Comparison of ENCODE assay signal across 9 cellular contexts in the genomic region with DNA sequence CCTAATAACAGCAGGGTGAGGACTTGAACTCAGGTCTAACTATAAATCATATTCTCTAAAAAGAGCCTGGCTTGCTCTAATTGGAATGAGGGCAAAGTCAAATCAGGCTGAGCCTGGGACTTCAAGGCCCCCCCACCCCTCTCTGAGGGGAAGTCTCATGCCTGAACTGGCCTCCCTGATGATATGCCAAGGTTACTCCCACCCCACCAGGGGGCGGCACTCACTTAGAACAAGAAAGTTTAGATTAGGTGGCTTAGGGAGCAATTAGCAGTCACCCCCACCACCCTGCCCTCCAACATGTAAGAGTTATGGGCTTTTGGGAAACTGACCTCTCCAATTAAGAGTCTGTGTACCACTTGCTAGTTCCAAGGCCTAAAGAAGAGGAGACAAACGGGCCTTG. TPM values are rescaled to one million over a fixed set of nuclear protein-coding genes. Genes with fewer than 3 reads are reported as not detected.
DNase-seq lines count a peak whose midpoint lies in the region; ATAC-seq and TF ChIP-seq lines count a peak whose summit lies in the region.
"Had no signal": no experiment of that assay in that cellular context is flagged by ENCODE, and none has a peak within 500 bp of the region (broad histone marks: within the 10 kb centered on the region; RNA-seq: fewer than 3 reads in every experiment).

No MANE protein-coding gene starts in this region.

- H3K9me3 ChIP-seq in PC-9 (ENCODE audit: insufficient read depth, low read depth) = no peaks in the 10 kb centered on the region
- H3K9me3 ChIP-seq in gastroesophageal sphincter = no peaks in the 10 kb centered on the region

- no peaks in the 10 kb centered on the region for H3K27me3 ChIP-seq in PC-9 (ENCODE audit: insufficient read depth, low read depth)
- no peaks in the 10 kb centered on the region for H3K27me3 ChIP-seq in gastroesophageal sphincter

- no peak overlapping the region for H3K27ac Mint-ChIP-seq in activated T-helper 1 cell treated with anti-CD3 and anti-CD28 coated beads, Interleukin-12 subunit alpha, Interleukin-12 subunit beta, Interleukin-2, Interleukin-4 antibody, amounts not matched to agents 30 ng/mL and 10 ng/mL and 1 ng/mL, durations not matched to agents 14 hours and 24 hours and 36 hours
- no peak overlapping the region for H3K27ac Mint-ChIP-seq in progenitor cell of endocrine pancreas

- WGBS in gastroesophageal sphincter (ENCODE audit: low coverage in 1 of 2), 2 donors = 20% methylated on average over 1 of the region's 2 CpGs; no CpG with 5 or more reads in 1 of the 2 donors

- H3K27ac ChIP-seq in C4-2B (no peak overlapping the region), PC-9 (no peak overlapping the region), gastroesophageal sphincter (no peak overlapping the region)

- H3K27me3 Mint-ChIP-seq in activated T-helper 1 cell treated with anti-CD3 and anti-CD28 coated beads, Interleukin-12 subunit alpha, Interleukin-12 subunit beta, Interleukin-2, Interleukin-4 antibody, amounts not matched to agents 30 ng/mL and 10 ng/mL and 1 ng/mL, durations not matched to agents 14 hours and 24 hours and 36 hours (ENCODE audit: insufficient read depth) = peaks cover 8% of the 10 kb centered on the region
- H3K27me3 Mint-ChIP-seq in progenitor cell of endocrine pancreas = no peaks in the 10 kb centered on the region

- TF ChIP-seq POLR2A in gastroesophageal sphincter (IDR thresholded peaks at IDR 0.05) = no peak

- no peak overlapping the region for H3K4me2 ChIP-seq in PC-9

- H3K4me1 ChIP-seq in PC-9 (replicated peaks; ENCODE audit: insufficient read depth) = no peaks in the 10 kb centered on the region
- H3K4me1 ChIP-seq in gastroesophageal sphincter = peaks cover 0 to 26% (median 0%) of the 10 kb centered on the region in 3 donors

- TF ChIP-seq EP300 in gastroesophageal sphincter (IDR thresholded peaks at IDR 0.05) = no peak

- TF ChIP-seq CTCF in C4-2B (conservative IDR thresholded peaks at IDR 0.05) = peak; percentile 39
- peak; percentile 59 for TF ChIP-seq CTCF in PC-9 (conservative IDR thresholded peaks at IDR 0.05)
- peak; percentile 21 to 57 (median 32) for TF ChIP-seq CTCF in gastroesophageal sphincter (IDR thresholded peaks at IDR 0.05)
- peak; percentile 41 for TF ChIP-seq CTCF in progenitor cell of endocrine pancreas (IDR thresholded peaks at IDR 0.05; ENCODE audit: unreplicated experiment)

- POLR2A ChIA-PET in PC-9 (lab: Charles Lee; ENCODE audit: unreplicated experiment) = no interaction called here

- H4K20me1 ChIP-seq in PC-9 (ENCODE audit: insufficient read depth) = no peaks in the 10 kb centered on the region

- intact Hi-C loops in PC-9 (cut with micrococcal nuclease; ENCODE audit: unreplicated experiment) = no loop called here
- intact Hi-C loops in activated T-helper 1 cell treated with anti-CD3 and anti-CD28 coated beads, Interleukin-12 subunit alpha, Interleukin-12 subunit beta, Interleukin-2, Interleukin-4 antibody, amounts not matched to agents 30 ng/mL and 10 ng/mL and 1 ng/mL, durations not matched to agents 14 hours and 24 hours and 36 hours (cut with micrococcal nuclease) = loop anchor here (1.0 to 10.0 kb wide), 3 partner anchors 31 to 644 kb away; no protein-coding TSS in a partner anchor

- H3K36me3 Mint-ChIP-seq in activated T-helper 1 cell treated with anti-CD3 and anti-CD28 coated beads, Interleukin-12 subunit alpha, Interleukin-12 subunit beta, Interleukin-2, Interleukin-4 antibody, amounts not matched to agents 30 ng/mL and 10 ng/mL and 1 ng/mL, durations not matched to agents 14 hours and 24 hours and 36 hours (ENCODE audit: low read depth) = peaks cover 4% of the 10 kb centered on the region
- H3K36me3 Mint-ChIP-seq in progenitor cell of endocrine pancreas (ENCODE audit: insufficient read depth) = peaks cover 4% of the 10 kb centered on the region

- H3K9me2 ChIP-seq in PC-9 (ENCODE audit: insufficient read depth) = no peaks in the 10 kb centered on the region

- ATAC-seq in GM21786 (IDR thresholded peaks at IDR 0.05; ENCODE audit: unreplicated experiment) (peak; percentile 32), gastroesophageal sphincter (no peak), HG02870 (IDR thresholded peaks at IDR 0.05; ENCODE audit: unreplicated experiment) (no peak)

- CTCF ChIA-PET in PC-9 (lab: Charles Lee) = no interaction called here

- H3K4me3 Mint-ChIP-seq in activated T-helper 1 cell treated with anti-CD3 and anti-CD28 coated beads, Interleukin-12 subunit alpha, Interleukin-12 subunit beta, Interleukin-2, Interleukin-4 antibody, amounts not matched to agents 30 ng/mL and 10 ng/mL and 1 ng/mL, durations not matched to agents 14 hours and 24 hours and 36 hours = no peak overlapping the region
- no peak overlapping the region for H3K4me3 Mint-ChIP-seq in progenitor cell of endocrine pancreas (ENCODE audit: low read depth)

- BruUV-seq in PC-9 (replicated peaks; lab: Mats Ljungman, UMichigan) = no TSS peak

- H3K9me3 Mint-ChIP-seq in activated T-helper 1 cell treated with anti-CD3 and anti-CD28 coated beads, Interleukin-12 subunit alpha, Interleukin-12 subunit beta, Interleukin-2, Interleukin-4 antibody, amounts not matched to agents 30 ng/mL and 10 ng/mL and 1 ng/mL, durations not matched to agents 14 hours and 24 hours and 36 hours = no peaks in the 10 kb centered on the region
- H3K9me3 Mint-ChIP-seq in progenitor cell of endocrine pancreas (ENCODE audit: low read depth) = peaks cover 3% of the 10 kb centered on the region

- DNase-seq in PC-9 = peak in 1 of 2 experiments; percentile 8
- DNase-seq in activated T-helper 1 cell treated with anti-CD3 and anti-CD28 coated beads, Interleukin-12 subunit alpha, Interleukin-12 subunit beta, Interleukin-2, Interleukin-4 antibody, amounts not matched to agents 30 ng/mL and 10 ng/mL and 1 ng/mL, durations not matched to agents 14 hours and 24 hours and 36 hours (ENCODE audit: low spot score) = peak; percentile 53
- no peak for DNase-seq in progenitor cell of endocrine pancreas (ENCODE audit: low spot score, unreplicated experiment)
- DNase-seq in 8988T = no peak

- no peak overlapping the region for H2AFZ ChIP-seq in PC-9

- H3K36me3 ChIP-seq in PC-9 (ENCODE audit: low read depth) = no peaks in the 10 kb centered on the region
- peaks cover 0 to 6% of the 10 kb centered on the region in 2 donors for H3K36me3 ChIP-seq in gastroesophageal sphincter

- no peaks in the 10 kb centered on the region for H3F3A ChIP-seq in PC-9 (ENCODE audit: insufficient read depth, low read depth)

- H3K4me3 ChIP-seq in PC-9 = no peak overlapping the region
- H3K4me3 ChIP-seq in gastroesophageal sphincter = no peak overlapping the region

- H3K4me1 Mint-ChIP-seq in activated T-helper 1 cell treated with anti-CD3 and anti-CD28 coated beads, Interleukin-12 subunit alpha, Interleukin-12 subunit beta, Interleukin-2, Interleukin-4 antibody, amounts not matched to agents 30 ng/mL and 10 ng/mL and 1 ng/mL, durations not matched to agents 14 hours and 24 hours and 36 hours (ENCODE audit: low read depth) = peaks cover 48% of the 10 kb centered on the region
- peaks cover 25% of the 10 kb centered on the region for H3K4me1 Mint-ChIP-seq in progenitor cell of endocrine pancreas (ENCODE audit: low read depth)

- H3K79me2 ChIP-seq in PC-9 (ENCODE audit: low read depth) = no peaks in the 10 kb centered on the region

RNA-seq across cellular contexts. Expression of a gene that starts 2.7 kb away (rescaled TPM):
- total RNA-seq in PC-9 (2021) = 22.0 and 29.3 TPM in 2 replicates
- 10.7 and 11.9 TPM in 2 replicates for total RNA-seq in activated T-helper 1 cell treated with anti-CD3 and anti-CD28 coated beads, Interleukin-12 subunit alpha, Interleukin-12 subunit beta, Interleukin-2, Interleukin-4 antibody, amounts not matched to agents 30 ng/mL and 10 ng/mL and 1 ng/mL, durations not matched to agents 14 hours and 24 hours and 36 hours
- 10 to 100 TPM; 19.9 to 48.2 (median 28.9) TPM for total RNA-seq in gastroesophageal sphincter
- 35.1 and 41.0 TPM in 2 replicates for total RNA-seq in progenitor cell of endocrine pancreas

RNA-seq across cellular contexts. Expression of a gene that starts 8.2 kb away (rescaled TPM):
- total RNA-seq in PC-9 (2021) (not detected in 2 replicates), gastroesophageal sphincter (not detected), progenitor cell of endocrine pancreas (not detected in 2 replicates)
- total RNA-seq in activated T-helper 1 cell treated with anti-CD3 and anti-CD28 coated beads, Interleukin-12 subunit alpha, Interleukin-12 subunit beta, Interleukin-2, Interleukin-4 antibody, amounts not matched to agents 30 ng/mL and 10 ng/mL and 1 ng/mL, durations not matched to agents 14 hours and 24 hours and 36 hours = 17.1 and 21.2 TPM in 2 replicates
- total RNA-seq: subcutaneous adipose tissue had no signal

RNA-seq across cellular contexts. Expression of a gene that starts 13.1 kb away (rescaled TPM):
- total RNA-seq in PC-9 (2021) = not detected in 2 replicates
- 375 and 397 TPM in 2 replicates for total RNA-seq in activated T-helper 1 cell treated with anti-CD3 and anti-CD28 coated beads, Interleukin-12 subunit alpha, Interleukin-12 subunit beta, Interleukin-2, Interleukin-4 antibody, amounts not matched to agents 30 ng/mL and 10 ng/mL and 1 ng/mL, durations not matched to agents 14 hours and 24 hours and 36 hours
- 1 to 10 TPM in 3 of 4 donors, under 1 TPM in 1; 0.62 to 6.3 (median 3.7) TPM for total RNA-seq in gastroesophageal sphincter
- total RNA-seq in progenitor cell of endocrine pancreas = 0.16 and 0.41 TPM in 2 replicates

RNA-seq across cellular contexts. Expression of a gene that starts 20.1 kb away (rescaled TPM):
- total RNA-seq in PC-9 (2021) (32.7 and 51.6 TPM in 2 replicates), gastroesophageal sphincter (10 to 100 TPM; 19.7 to 30.2 (median 26.2) TPM), progenitor cell of endocrine pancreas (106 and 123 TPM in 2 replicates)
- total RNA-seq in activated T-helper 1 cell treated with anti-CD3 and anti-CD28 coated beads, Interleukin-12 subunit alpha, Interleukin-12 subunit beta, Interleukin-2, Interleukin-4 antibody, amounts not matched to agents 30 ng/mL and 10 ng/mL and 1 ng/mL, durations not matched to agents 14 hours and 24 hours and 36 hours = 59.9 and 65.4 TPM in 2 replicates

RNA-seq across cellular contexts. Expression of a gene that starts 30.2 kb away (rescaled TPM):
- 53.1 and 63.1 TPM in 2 replicates for total RNA-seq in PC-9 (2021)
- total RNA-seq in activated T-helper 1 cell treated with anti-CD3 and anti-CD28 coated beads, Interleukin-12 subunit alpha, Interleukin-12 subunit beta, Interleukin-2, Interleukin-4 antibody, amounts not matched to agents 30 ng/mL and 10 ng/mL and 1 ng/mL, durations not matched to agents 14 hours and 24 hours and 36 hours = 47.9 and 51.9 TPM in 2 replicates
- 10 to 100 TPM; 43.1 to 81.7 (median 52.0) TPM for total RNA-seq in gastroesophageal sphincter
- 68.9 and 77.0 TPM in 2 replicates for total RNA-seq in progenitor cell of endocrine pancreas

Comparison
In these comparisons a context has a peak if more than half of its experiments do, and no peak if none do; other contexts are left out.
1. RNA of a gene that starts 8.2 kb away (total RNA-seq): 17.1 to 21.2 TPM in activated T-helper 1 cell treated with anti-CD3 and anti-CD28 coated beads, Interleukin-12 subunit alpha, Interleukin-12 subunit beta, Interleukin-2, Interleukin-4 antibody, amounts not matched to agents 30 ng/mL and 10 ng/mL and 1 ng/mL, durations not matched to agents 14 hours and 24 hours and 36 hours; not detected in progenitor cell of endocrine pancreas, not detected in PC-9 and not detected in gastroesophageal sphincter; every median in the first group is over 10 times any median in the second.
2. RNA of a gene that starts 13.1 kb away (total RNA-seq): 375 to 397 TPM in activated T-helper 1 cell treated with anti-CD3 and anti-CD28 coated beads, Interleukin-12 subunit alpha, Interleukin-12 subunit beta, Interleukin-2, Interleukin-4 antibody, amounts not matched to agents 30 ng/mL and 10 ng/mL and 1 ng/mL, durations not matched to agents 14 hours and 24 hours and 36 hours; 0.62 to 6.3 TPM in gastroesophageal sphincter, 0.16 to 0.41 TPM in progenitor cell of endocrine pancreas and not detected in PC-9; every median in the first group is over 10 times any median in the second.
3. Peak in every context shown above with its lines, with median percentiles within 50 percentile points of each other: CTCF ChIP-seq.